In the genomic region with DNA sequence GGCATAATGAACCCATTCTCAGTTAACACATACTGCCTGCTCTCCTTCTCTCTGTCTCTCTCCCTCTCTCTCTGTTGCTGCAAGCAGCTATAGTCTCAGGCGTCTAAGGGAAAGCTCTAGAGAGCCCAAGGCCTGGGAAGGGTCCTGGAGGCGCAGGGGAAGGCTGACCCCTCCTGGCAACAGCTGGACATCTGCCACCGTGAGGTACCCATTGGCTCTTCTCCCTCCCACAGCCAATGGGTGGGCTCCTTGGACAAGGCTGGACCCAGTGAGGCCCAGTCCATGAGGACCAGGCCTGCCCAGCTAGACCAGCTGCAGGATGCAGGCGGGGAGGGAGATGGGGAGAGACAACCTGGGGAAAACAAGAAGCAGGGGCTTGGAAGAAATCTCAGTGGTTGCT, we compare ENCODE assay signal across 2 cellular contexts.
TF ChIP-seq lines count a peak whose summit lies in the region.

No MANE protein-coding gene starts in this region.

TF ChIP-seq in GM23338, 12 proteins besides CTCF, POLR2A, EP300 and RAD21 (continued from another document):
- TF ChIP-seq, protein P1, sequence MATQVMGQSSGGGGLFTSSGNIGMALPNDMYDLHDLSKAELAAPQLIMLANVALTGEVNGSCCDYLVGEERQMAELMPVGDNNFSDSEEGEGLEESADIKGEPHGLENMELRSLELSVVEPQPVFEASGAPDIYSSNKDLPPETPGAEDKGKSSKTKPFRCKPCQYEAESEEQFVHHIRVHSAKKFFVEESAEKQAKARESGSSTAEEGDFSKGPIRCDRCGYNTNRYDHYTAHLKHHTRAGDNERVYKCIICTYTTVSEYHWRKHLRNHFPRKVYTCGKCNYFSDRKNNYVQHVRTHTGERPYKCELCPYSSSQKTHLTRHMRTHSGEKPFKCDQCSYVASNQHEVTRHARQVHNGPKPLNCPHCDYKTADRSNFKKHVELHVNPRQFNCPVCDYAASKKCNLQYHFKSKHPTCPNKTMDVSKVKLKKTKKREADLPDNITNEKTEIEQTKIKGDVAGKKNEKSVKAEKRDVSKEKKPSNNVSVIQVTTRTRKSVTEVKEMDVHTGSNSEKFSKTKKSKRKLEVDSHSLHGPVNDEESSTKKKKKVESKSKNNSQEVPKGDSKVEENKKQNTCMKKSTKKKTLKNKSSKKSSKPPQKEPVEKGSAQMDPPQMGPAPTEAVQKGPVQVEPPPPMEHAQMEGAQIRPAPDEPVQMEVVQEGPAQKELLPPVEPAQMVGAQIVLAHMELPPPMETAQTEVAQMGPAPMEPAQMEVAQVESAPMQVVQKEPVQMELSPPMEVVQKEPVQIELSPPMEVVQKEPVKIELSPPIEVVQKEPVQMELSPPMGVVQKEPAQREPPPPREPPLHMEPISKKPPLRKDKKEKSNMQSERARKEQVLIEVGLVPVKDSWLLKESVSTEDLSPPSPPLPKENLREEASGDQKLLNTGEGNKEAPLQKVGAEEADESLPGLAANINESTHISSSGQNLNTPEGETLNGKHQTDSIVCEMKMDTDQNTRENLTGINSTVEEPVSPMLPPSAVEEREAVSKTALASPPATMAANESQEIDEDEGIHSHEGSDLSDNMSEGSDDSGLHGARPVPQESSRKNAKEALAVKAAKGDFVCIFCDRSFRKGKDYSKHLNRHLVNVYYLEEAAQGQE (IDR thresholded peaks at IDR 0.05; ENCODE audit: unreplicated experiment): no peak
- TF ChIP-seq, protein P2, sequence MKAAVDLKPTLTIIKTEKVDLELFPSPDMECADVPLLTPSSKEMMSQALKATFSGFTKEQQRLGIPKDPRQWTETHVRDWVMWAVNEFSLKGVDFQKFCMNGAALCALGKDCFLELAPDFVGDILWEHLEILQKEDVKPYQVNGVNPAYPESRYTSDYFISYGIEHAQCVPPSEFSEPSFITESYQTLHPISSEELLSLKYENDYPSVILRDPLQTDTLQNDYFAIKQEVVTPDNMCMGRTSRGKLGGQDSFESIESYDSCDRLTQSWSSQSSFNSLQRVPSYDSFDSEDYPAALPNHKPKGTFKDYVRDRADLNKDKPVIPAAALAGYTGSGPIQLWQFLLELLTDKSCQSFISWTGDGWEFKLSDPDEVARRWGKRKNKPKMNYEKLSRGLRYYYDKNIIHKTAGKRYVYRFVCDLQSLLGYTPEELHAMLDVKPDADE (IDR thresholded peaks at IDR 0.05): no peak
- no peak for TF ChIP-seq EZH2 (IDR thresholded peaks at IDR 0.05; ENCODE audit: low read depth, unreplicated experiment)

TF ChIP-seq in H1, 55 proteins besides CTCF, POLR2A, EP300 and RAD21 (continued from another document):
- TF ChIP-seq TCF12 (IDR thresholded peaks at IDR 0.05; ENCODE audit: low read depth, low read length) (no peak), POU5F1 (IDR thresholded peaks at IDR 0.05; ENCODE audit: low read depth, low read length) (no peak), FOSL1 (IDR thresholded peaks at IDR 0.05; ENCODE audit: insufficient read depth, low read depth, low read length) (no peak)
